Comparison of ENCODE assay signal across 10 cellular contexts in genomic region chr10:17836917-17837316, GRCh38. TPM values are rescaled to one million over a fixed set of nuclear protein-coding genes. Genes with fewer than 3 reads are reported as not detected.
DNase-seq lines count a peak whose midpoint lies in the region; ATAC-seq and TF ChIP-seq lines count a peak whose summit lies in the region.
"Had no signal": no experiment of that assay in that cellular context is flagged by ENCODE, and none has a peak within 500 bp of the region (broad histone marks: within the 10 kb centered on the region; RNA-seq: fewer than 3 reads in every experiment).

No MANE protein-coding gene starts in this region.

- H3K9me3 ChIP-seq in osteoblast (ENCODE audit: low read depth, low read length): no peaks in the 10 kb centered on the region

- no peak for TF ChIP-seq CTCF in osteoblast (IDR thresholded peaks at IDR 0.05; ENCODE audit: extremely low read depth, low read depth, low read length)

- H3K27ac ChIP-seq in osteoblast (ENCODE audit: low read depth, low read length): peak overlapping the region; percentile 19

- H4K20me1 ChIP-seq in osteoblast (ENCODE audit: insufficient read depth, low read length): no peaks in the 10 kb centered on the region

- DNase-seq in DMS114 treated with DMSO at 0.1 percent for 48 hours (lab: John Stamatoyannopoulos, UW; ENCODE audit: unreplicated experiment): peak; percentile 20
- DNase-seq in RKO (ENCODE audit: low spot score): peak; percentile 39
- DNase-seq in fibroblast of peridontal ligament (ENCODE audit: extremely low read depth): peak; percentile 55
- DNase-seq in osteoblast (ENCODE audit: insufficient read length, low spot score, missing footprints): peak; percentile 89
- no peak for DNase-seq in central memory CD4-positive, alpha-beta T cell
- DNase-seq: activated naive CD4-positive, alpha-beta T cell; NCI-H1092 treated with DMSO at 0.1 percent for 48 hours had no signal

- H3K27me3 ChIP-seq in osteoblast (ENCODE audit: insufficient read depth, low read length): no peaks in the 10 kb centered on the region

- ATAC-seq in HG03469 (IDR thresholded peaks at IDR 0.05; ENCODE audit: unreplicated experiment) (no peak), GM21737 (IDR thresholded peaks at IDR 0.05; ENCODE audit: unreplicated experiment) (no peak), GM19395 (IDR thresholded peaks at IDR 0.05; ENCODE audit: unreplicated experiment) (no peak)

- H3K79me2 ChIP-seq in osteoblast (ENCODE audit: insufficient read depth, low read length): no peaks in the 10 kb centered on the region

- no peaks in the 10 kb centered on the region for H3K36me3 ChIP-seq in osteoblast (ENCODE audit: insufficient read depth, low read length)

- H3K4me2 ChIP-seq in osteoblast (ENCODE audit: insufficient read depth, low read length): peak overlapping the region; percentile 89

- H3K4me1 ChIP-seq in osteoblast (ENCODE audit: insufficient read depth, low read length): peaks cover 22% of the 10 kb centered on the region

- H3K4me3 ChIP-seq in osteoblast (ENCODE audit: insufficient read depth, low read length): peak overlapping the region; percentile 67

- peak overlapping the region; percentile 93 for H2AFZ ChIP-seq in osteoblast (ENCODE audit: low read length)

RNA-seq across cellular contexts. Expression of gene MRC1, which starts 27.8 kb away (rescaled TPM):
- total RNA-seq in osteoblast: under 0.01 and 0.36 TPM in 2 replicates
